In the genomic region with DNA sequence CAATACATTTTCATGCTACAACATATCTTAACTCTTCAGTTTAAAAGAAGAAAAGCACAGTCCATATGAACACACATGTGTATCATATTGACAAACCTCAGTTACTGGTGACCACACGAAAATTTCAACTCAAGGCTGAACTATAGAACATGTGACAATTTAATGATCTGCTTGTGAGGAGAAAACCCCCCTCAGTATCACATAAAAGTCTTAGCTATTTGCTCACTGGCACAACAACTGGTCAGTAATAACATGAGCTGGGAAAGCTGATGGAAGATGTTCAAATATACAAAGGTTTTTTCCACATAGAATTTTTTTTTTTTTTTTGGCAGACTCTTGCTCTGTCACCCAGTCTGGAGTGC, we compare ENCODE assay signal across 8 cellular contexts. TPM values are rescaled to one million over a fixed set of nuclear protein-coding genes. Genes with fewer than 3 reads are reported as not detected.
A peak's percentile ranks its signal among the peaks of the same experiment; 100 is the strongest.
DNase-seq lines count a peak whose midpoint lies in the region; ATAC-seq, FAIRE-seq and TF ChIP-seq lines count a peak whose summit lies in the region.

No MANE protein-coding gene starts in this region.

- FAIRE-seq in GM12878 (lab: Jason Lieb, UNC), result no peak

- ATAC-seq in GM18867 (IDR thresholded peaks at IDR 0.05; ENCODE audit: unreplicated experiment), result peak; percentile 28
- peak; percentile 28 for ATAC-seq in HG03439 (IDR thresholded peaks at IDR 0.05; ENCODE audit: unreplicated experiment)
- peak; percentile 68 for ATAC-seq in GM12878
- ATAC-seq in gastrocnemius medialis, result no peak

- CTCF ChIA-PET in A673 (lab: Charles Lee) (interaction anchor here (0.7 kb wide), 1 partner anchor 23 kb away, joined by 4 read pairs; no protein-coding TSS in a partner anchor), GM12878 (lab: Yijun Ruan, JAX) (interaction anchor here (0.5 to 5.8 kb wide), 8 partner anchors 15 to 664 kb away, joined by 3 to 36 read pairs (median 6); no protein-coding TSS in a partner anchor)

- RAD21 ChIA-PET in GM12878 (lab: Charles Lee; ENCODE audit: unreplicated experiment), result interaction anchor here (0.7 to 4.7 kb wide), 7 partner anchors 9 to 374 kb away, joined by 3 to 27 read pairs (median 7); no protein-coding TSS in a partner anchor

- H3K27me3 ChIP-seq in A673 (replicated peaks; ENCODE audit: insufficient read depth, low read depth, low read length, poor library complexity), result no peaks in the 10 kb centered on the region
- H3K27me3 ChIP-seq in GM12878 (replicated peaks in 1 of 2; ENCODE audit: control insufficient read depth in 2 of 2, insufficient read depth in 2 of 2, low read length in 1 of 2), result no peaks in the 10 kb centered on the region
- no peaks in the 10 kb centered on the region for H3K27me3 ChIP-seq in gastrocnemius medialis

- H3K4me3 ChIP-seq in A673 (ENCODE audit: low read depth, low read length, poor library complexity, severe bottlenecking) (peak overlapping the region; percentile 6), GM12878 (no peak overlapping the region), gastrocnemius medialis (no peak overlapping the region)

- peak overlapping the region; percentile 77 for H3K4me2 ChIP-seq in GM12878 (ENCODE audit: control insufficient read depth, insufficient read depth)

- 0% methylated on average over 1 of the region's 1 CpG for WGBS in GM12878 (ENCODE audit: insufficient coverage, insufficient replicate concordance, low lambda C conversion rate, missing lambda C conversion rate)

- TF ChIP-seq CTCF in A673 (conservative IDR thresholded peaks at IDR 0.05; ENCODE audit: low read depth, low read length) (no peak), GM12878 (IDR thresholded peaks at IDR 0.05 in 2 of 3, conservative IDR thresholded peaks at IDR 0.05 in 1 of 3; ENCODE audit: control insufficient read depth in 2 of 3, extremely low read depth in 1 of 3, insufficient read depth in 1 of 3, low read depth in 3 of 3, low read length in 3 of 3) (no peak), gastrocnemius medialis (IDR thresholded peaks at IDR 0.05 in 4 of 5, conservative IDR thresholded peaks at IDR 0.05 in 1 of 5) (no peak)

- intact Hi-C loops in A673 (cut with micrococcal nuclease; ENCODE audit: unreplicated experiment) (no loop called here), GM12878 (cut with micrococcal nuclease; ENCODE audit: unreplicated experiment) (loop anchor here (2.0 kb wide), 2 partner anchors 18 to 446 kb away; a partner anchor contains a TSS), cardiac septum (cut with DNase I) (no loop called here), gastrocnemius medialis (cut with DNase I; ENCODE audit: low total_unique reads) (no loop called here)

- H3K9ac ChIP-seq in GM12878 (ENCODE audit: control insufficient read depth, insufficient read depth, low read length), result no peak overlapping the region

- TF ChIP-seq POLR2A in GM12878 (IDR thresholded peaks at IDR 0.05; ENCODE audit: low read depth, low read length), result no peak
- TF ChIP-seq POLR2A in gastrocnemius medialis (IDR thresholded peaks at IDR 0.05), result no peak

- no peak for TF ChIP-seq EP300 in GM12878 (IDR thresholded peaks at IDR 0.05; ENCODE audit: borderline replicate concordance in 1 of 2, control insufficient read depth in 1 of 2, low read depth in 2 of 2, low read length in 2 of 2)

- in situ Hi-C loops in GM12878 (cut with MboI), result no loop called here
- in situ Hi-C loops in gastrocnemius medialis (cut with MboI; ENCODE audit: low sequenced_read_pairs in 4 of 4), result no loop called here

- no peaks in the 10 kb centered on the region for H4K20me1 ChIP-seq in GM12878 (ENCODE audit: control insufficient read depth, insufficient read depth)

- no peaks in the 10 kb centered on the region for H3K36me3 ChIP-seq in A673 (ENCODE audit: insufficient read depth, low read length, poor library complexity, severe bottlenecking)
- H3K36me3 ChIP-seq in GM12878 (ENCODE audit: control insufficient read depth in 2 of 2, insufficient read depth in 2 of 2, low read length in 1 of 2), result no peaks in the 10 kb centered on the region
- no peaks in the 10 kb centered on the region for H3K36me3 ChIP-seq in gastrocnemius medialis

- H3K9me3 ChIP-seq in A673 (ENCODE audit: low read depth, low read length, poor library complexity, severe bottlenecking), result no peaks in the 10 kb centered on the region
- no peaks in the 10 kb centered on the region for H3K9me3 ChIP-seq in GM12878 (replicated peaks; ENCODE audit: control insufficient read depth, insufficient read depth, low read length)
- H3K9me3 ChIP-seq in gastrocnemius medialis, result no peaks in the 10 kb centered on the region

- no peak for DNase-seq in A673 (ENCODE audit: low spot score)
- no peak for DNase-seq in GM12878 (ENCODE audit: low read depth, low spot score)
- DNase-seq in cardiac septum (ENCODE audit: low spot score), result no peak
- DNase-seq in NCI-H2227 (lab: John Stamatoyannopoulos, UW; ENCODE audit: unreplicated experiment), result no peak
- no peak for DNase-seq in gastrocnemius medialis
- no peak for DNase-seq in stimulated activated CD4-positive, alpha-beta T cell treated with anti-CD3 and anti-CD28 coated beads, Interleukin-15, amount 100 ng/mL, for 24 hours

- SMC1A ChIA-PET in GM12878 (lab: Charles Lee; ENCODE audit: uncharacterized antibody, unreplicated experiment), result interaction anchor here (0.6 to 7.6 kb wide), 15 partner anchors 12 to 620 kb away, joined by 3 to 78 read pairs (median 4); no protein-coding TSS in a partner anchor

- no peak overlapping the region for H2AFZ ChIP-seq in GM12878 (ENCODE audit: control insufficient read depth, low read depth, low read length)

- H3K79me2 ChIP-seq in GM12878 (ENCODE audit: control insufficient read depth, insufficient read depth, low read length), result peaks cover 41% of the 10 kb centered on the region

- TF ChIP-seq RAD21 in GM12878 (IDR thresholded peaks at IDR 0.05; ENCODE audit: insufficient read depth, low read depth, low read length), result no peak

- POLR2A ChIA-PET in A673 (lab: Charles Lee; ENCODE audit: low non-redundant PET) (no interaction called here), GM12878 (lab: Charles Lee) (interaction anchor here (0.6 to 1.5 kb wide), 5 partner anchors 20 to 428 kb away, joined by 3 to 7 read pairs (median 4); no protein-coding TSS in a partner anchor)

- H3K27ac ChIP-seq in A673 (ENCODE audit: low read depth, low read length, poor library complexity, severe bottlenecking) (peak overlapping the region; percentile 62), GM12878 (ENCODE audit: control insufficient read depth, insufficient read depth) (peak overlapping the region; percentile 47; the same call in 1 of the 2 replicates), gastrocnemius medialis (no peak overlapping the region)

- H3K4me1 ChIP-seq in A673 (ENCODE audit: insufficient read depth, low read length, poor library complexity, severe bottlenecking) (peaks cover 41% of the 10 kb centered on the region), GM12878 (ENCODE audit: control insufficient read depth, insufficient read depth, low read length) (peaks cover 25% of the 10 kb centered on the region), gastrocnemius medialis (peaks cover 9 to 15% of the 10 kb centered on the region in 2 donors)

- no TSS peak for BruUV-seq in A673 (replicated peaks; lab: Mats Ljungman, UMichigan)
- BruUV-seq in GM12878 (replicated peaks; lab: Mats Ljungman, UMichigan), result no TSS peak

TF ChIP-seq in GM12878, 131 proteins besides CTCF, POLR2A, EP300 and RAD21 (continues in another document):
- TF ChIP-seq, protein P1, sequence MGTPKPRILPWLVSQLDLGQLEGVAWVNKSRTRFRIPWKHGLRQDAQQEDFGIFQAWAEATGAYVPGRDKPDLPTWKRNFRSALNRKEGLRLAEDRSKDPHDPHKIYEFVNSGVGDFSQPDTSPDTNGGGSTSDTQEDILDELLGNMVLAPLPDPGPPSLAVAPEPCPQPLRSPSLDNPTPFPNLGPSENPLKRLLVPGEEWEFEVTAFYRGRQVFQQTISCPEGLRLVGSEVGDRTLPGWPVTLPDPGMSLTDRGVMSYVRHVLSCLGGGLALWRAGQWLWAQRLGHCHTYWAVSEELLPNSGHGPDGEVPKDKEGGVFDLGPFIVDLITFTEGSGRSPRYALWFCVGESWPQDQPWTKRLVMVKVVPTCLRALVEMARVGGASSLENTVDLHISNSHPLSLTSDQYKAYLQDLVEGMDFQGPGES (IDR thresholded peaks at IDR 0.05), result no peak
- TF ChIP-seq PAX5 (IDR thresholded peaks at IDR 0.05; ENCODE audit: borderline replicate concordance, low read depth, low read length) (no peak), CREM (IDR thresholded peaks at IDR 0.05; ENCODE audit: low read depth) (no peak), SUPT20H (IDR thresholded peaks at IDR 0.05; ENCODE audit: borderline replicate concordance, control insufficient read depth, low read depth, low read length) (no peak)
- TF ChIP-seq, protein P2, sequence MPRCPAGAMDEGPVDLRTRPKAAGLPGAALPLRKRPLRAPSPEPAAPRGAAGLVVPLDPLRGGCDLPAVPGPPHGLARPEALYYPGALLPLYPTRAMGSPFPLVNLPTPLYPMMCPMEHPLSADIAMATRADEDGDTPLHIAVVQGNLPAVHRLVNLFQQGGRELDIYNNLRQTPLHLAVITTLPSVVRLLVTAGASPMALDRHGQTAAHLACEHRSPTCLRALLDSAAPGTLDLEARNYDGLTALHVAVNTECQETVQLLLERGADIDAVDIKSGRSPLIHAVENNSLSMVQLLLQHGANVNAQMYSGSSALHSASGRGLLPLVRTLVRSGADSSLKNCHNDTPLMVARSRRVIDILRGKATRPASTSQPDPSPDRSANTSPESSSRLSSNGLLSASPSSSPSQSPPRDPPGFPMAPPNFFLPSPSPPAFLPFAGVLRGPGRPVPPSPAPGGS (IDR thresholded peaks at IDR 0.05; ENCODE audit: borderline replicate concordance, insufficient read depth, low read depth, low read length, poor library complexity, severe bottlenecking), result no peak

RNA-seq across cellular contexts. Expression of a gene that starts 19.5 kb away (rescaled TPM):
- total RNA-seq in A673 (2021) (32.1 and 41.5 TPM in 2 replicates), GM12878 (2014; rRNA removed) (7.7 and 9.0 TPM in 2 replicates), GM12878 (2014; rRNA removed; fragmentation: Illumina TruSeq; extraction: Trizol) (11.4 TPM in 2 replicates), GM12878 (2021) (10.1 and 10.9 TPM in 2 replicates), cardiac septum (22.3 TPM), gastrocnemius medialis (10 to 100 TPM; 32.8 to 49.6 (median 41.1) TPM)
- total RNA-seq in GM12878 (2013; cell fraction: nucleolus; rRNA removed), result 15.9 and 18.2 TPM in 2 replicates
- 5.6 TPM for polyA plus RNA-seq in GM12878 (2011; ENCODE audit: low read depth)
- polyA plus RNA-seq in GM12878 (2011; rRNA removed) (13.1 and 15.3 TPM in 2 replicates), GM12878 (2014; fragmentation: Illumina TruSeq; extraction: Trizol) (4.3 and 5.5 TPM in 2 replicates), GM12878 (2014; fragmentation: Nextera tagmentation; extraction: Ambion mirVana) (1 to 10 TPM; 3.5 to 5.4 TPM), GM12878 (2014; rRNA removed) (3.4 and 4.5 TPM in 2 replicates), GM12878 (2016; fragmentation: Nextera tagmentation; extraction: Ambion mirVana) (10 to 100 TPM in 1 of 2 experiments, 1 to 10 TPM in 1; 9.6 to 10.2 TPM)
- polyA plus RNA-seq in GM12878 (2011; cell fraction: cytosol; rRNA removed), result 4.9 and 7.1 TPM in 2 replicates
- 11.5 and 12.5 TPM in 2 replicates for polyA plus RNA-seq in GM12878 (2011; cell fraction: nucleus; rRNA removed)
- 5.8 and 6.6 TPM in 2 replicates for polyA plus RNA-seq in GM12878 (2012)
- polyA minus RNA-seq in GM12878 (2011; rRNA and poly(A)+ RNA removed), result 25.2 and 26.5 TPM in 2 replicates
- polyA minus RNA-seq in GM12878 (2011; cell fraction: cytosol; rRNA and poly(A)+ RNA removed), result 8.0 and 11.0 TPM in 2 replicates
- polyA minus RNA-seq in GM12878 (2011; cell fraction: nucleus; rRNA and poly(A)+ RNA removed), result 8.7 and 12.8 TPM in 2 replicates

Comparison
In these comparisons a context has a peak if more than half of its experiments do, and no peak if none do; other contexts are left out.
1. H3K27ac ChIP-seq: peak in A673 (single experiment) and GM12878 (single experiment); none in gastrocnemius medialis (0 of 4).
2. ATAC-seq: peak in GM18867 (single experiment), HG03439 (single experiment) and GM12878 (single experiment); none in gastrocnemius medialis (0 of 2).